In the genomic region with DNA sequence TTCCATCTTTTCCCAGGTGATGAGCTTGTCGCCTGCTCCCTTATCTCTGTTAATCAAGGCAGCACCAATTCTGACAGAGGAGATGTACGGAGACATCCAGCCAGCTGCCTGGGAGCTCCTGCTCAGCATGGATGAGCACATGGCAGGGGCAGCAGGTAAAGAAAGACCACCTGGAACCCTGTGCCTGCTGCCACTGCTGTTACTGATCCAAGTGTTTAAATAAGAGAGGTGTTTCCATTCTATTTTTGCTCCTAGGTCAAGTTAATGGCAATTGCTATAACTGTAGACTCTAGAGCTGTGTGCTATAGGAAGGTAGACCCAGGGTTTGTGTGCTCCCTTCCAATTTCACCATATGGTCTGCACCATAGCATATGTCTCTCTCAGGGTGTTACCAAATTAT, we compare ENCODE assay signal across 15 cellular contexts.
A peak's percentile ranks its signal among the peaks of the same experiment; 100 is the strongest.
DNase-seq lines count a peak whose midpoint lies in the region; ATAC-seq and TF ChIP-seq lines count a peak whose summit lies in the region.
"Had no signal": no experiment of that assay in that cellular context is flagged by ENCODE, and none has a peak within 500 bp of the region (broad histone marks: within the 10 kb centered on the region; RNA-seq: fewer than 3 reads in every experiment).

No MANE protein-coding gene starts in this region.

- H3K9me3 ChIP-seq in psoas muscle, result no peaks in the 10 kb centered on the region
- H3K9me3 ChIP-seq: BLaER1, Caco-2 had no signal

- DNase-seq in DMS 273 (lab: John Stamatoyannopoulos, UW; ENCODE audit: unreplicated experiment), result peak; percentile 70
- peak; percentile 96 for DNase-seq in NCI-H1694 treated with DMSO at 0.1 percent for 48 hours (lab: John Stamatoyannopoulos, UW)
- peak; percentile 5 for DNase-seq in SK-N-DZ (ENCODE audit: low spot score)
- peak; percentile 39 for DNase-seq in middle frontal gyrus (ENCODE audit: extremely low spot score, low spot score)
- DNase-seq in sciatic nerve (ENCODE audit: low spot score), result no peak
- DNase-seq in psoas muscle, result no peak
- DNase-seq in activated naive CD8-positive, alpha-beta T cell treated with anti-CD3 and anti-CD28 coated beads, Interleukin-2, amount 50 U/mL, for 24 hours, result no peak
- DNase-seq: 8988T; AML-193; Caco-2; CD8-positive, alpha-beta memory T cell; H7 had no signal

- no peak overlapping the region for H3K4me3 Mint-ChIP-seq in activated naive CD8-positive, alpha-beta T cell treated with anti-CD3 and anti-CD28 coated beads, Interleukin-2, amount 50 U/mL, for 24 hours
- H3K4me3 Mint-ChIP-seq: CD8-positive, alpha-beta memory T cell; GM23338 had no signal

- TF ChIP-seq CTCF in psoas muscle (IDR thresholded peaks at IDR 0.05), result no peak

- no peaks in the 10 kb centered on the region for H3K36me3 Mint-ChIP-seq in activated naive CD8-positive, alpha-beta T cell treated with anti-CD3 and anti-CD28 coated beads, Interleukin-2, amount 50 U/mL, for 24 hours (ENCODE audit: low read depth)
- H3K36me3 Mint-ChIP-seq: CD8-positive, alpha-beta memory T cell had no signal

- no peaks in the 10 kb centered on the region for H3K9me3 Mint-ChIP-seq in activated naive CD8-positive, alpha-beta T cell treated with anti-CD3 and anti-CD28 coated beads, Interleukin-2, amount 50 U/mL, for 24 hours
- H3K9me3 Mint-ChIP-seq: CD8-positive, alpha-beta memory T cell; GM23338 had no signal

- 83 to 89% (median 89%) methylated on average over 2 of the region's 2 CpGs for WGBS in psoas muscle, 3 donors

- H3K27ac Mint-ChIP-seq in activated naive CD8-positive, alpha-beta T cell treated with anti-CD3 and anti-CD28 coated beads, Interleukin-2, amount 50 U/mL, for 24 hours, result no peak overlapping the region
- H3K27ac Mint-ChIP-seq: CD8-positive, alpha-beta memory T cell; GM23338 had no signal

- no peak for ATAC-seq in sciatic nerve
- ATAC-seq in GM21367 (IDR thresholded peaks at IDR 0.05; ENCODE audit: unreplicated experiment), result no peak
- ATAC-seq in psoas muscle, result no peak
- ATAC-seq in activated naive CD8-positive, alpha-beta T cell treated with anti-CD3 and anti-CD28 coated beads, Interleukin-2, amount 50 U/mL, for 24 hours, result no peak
- ATAC-seq: GM23338 had no signal

- no peak overlapping the region for H3K27ac ChIP-seq in psoas muscle
- H3K27ac ChIP-seq: BLaER1 had no signal

- H3K4me1 ChIP-seq in psoas muscle, result no peaks in the 10 kb centered on the region
- H3K4me1 ChIP-seq: BLaER1, Caco-2 had no signal

- no peak overlapping the region for H3K4me3 ChIP-seq in psoas muscle
- H3K4me3 ChIP-seq: BLaER1, GM23338 had no signal

- no peaks in the 10 kb centered on the region for H3K36me3 ChIP-seq in psoas muscle (ENCODE audit: insufficient read depth in 1 of 2, low read depth in 1 of 2)
- H3K36me3 ChIP-seq: BLaER1 had no signal

- H3K27me3 ChIP-seq in psoas muscle (ENCODE audit: insufficient read depth in 3 of 3, low read length in 2 of 3), result no peaks in the 10 kb centered on the region
- H3K27me3 ChIP-seq: BLaER1 had no signal

- intact Hi-C loops in sciatic nerve (cut with DNase I) (no loop called here), psoas muscle (cut with DNase I) (no loop called here)

- H3K4me1 Mint-ChIP-seq in activated naive CD8-positive, alpha-beta T cell treated with anti-CD3 and anti-CD28 coated beads, Interleukin-2, amount 50 U/mL, for 24 hours, result peaks cover 2% of the 10 kb centered on the region
- H3K4me1 Mint-ChIP-seq: CD8-positive, alpha-beta memory T cell; GM23338 had no signal

- peaks cover 12% of the 10 kb centered on the region for H3K27me3 Mint-ChIP-seq in activated naive CD8-positive, alpha-beta T cell treated with anti-CD3 and anti-CD28 coated beads, Interleukin-2, amount 50 U/mL, for 24 hours

Comparison
In these comparisons a context has a peak if more than half of its experiments do, and no peak if none do; other contexts are left out.
1. DNase-seq: peak in DMS 273 (single experiment), NCI-H1694 treated with DMSO at 0.1 percent for 48 hours (single experiment), SK-N-DZ (single experiment) and middle frontal gyrus (single experiment); none in sciatic nerve (single experiment), psoas muscle (0 of 2) and activated naive CD8-positive, alpha-beta T cell treated with anti-CD3 and anti-CD28 coated beads, Interleukin-2, amount 50 U/mL, for 24 hours (single experiment).